Comparison of ENCODE assay signal across 16 cellular contexts in the genomic region with DNA sequence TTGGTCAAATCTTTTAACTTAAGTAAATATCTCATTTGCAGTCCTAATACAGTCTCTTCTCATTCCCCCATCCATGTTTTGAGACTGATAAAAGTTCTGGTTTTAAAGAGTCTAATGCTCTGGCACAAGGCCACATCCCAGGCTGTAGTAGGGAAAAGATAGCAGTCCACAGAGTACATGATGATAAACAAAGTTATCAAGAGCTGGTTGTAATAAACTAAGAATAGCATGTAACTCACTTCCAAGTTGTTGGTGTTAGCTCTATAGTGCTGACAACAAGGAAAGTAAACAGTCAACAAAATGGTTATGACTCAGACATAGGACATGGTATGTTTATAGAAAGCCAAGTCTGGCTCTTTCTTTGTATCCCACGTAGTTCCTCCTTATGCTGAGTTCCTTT. TPM values are rescaled to one million over a fixed set of nuclear protein-coding genes. Genes with fewer than 3 reads are reported as not detected.
DNase-seq lines count a peak whose midpoint lies in the region; ATAC-seq, FAIRE-seq and TF ChIP-seq lines count a peak whose summit lies in the region.
"Had no signal": no experiment of that assay in that cellular context is flagged by ENCODE, and none has a peak within 500 bp of the region (broad histone marks: within the 10 kb centered on the region; RNA-seq: fewer than 3 reads in every experiment).

No MANE protein-coding gene starts in this region.

- H3K79me2 ChIP-seq in endothelial cell of umbilical vein (ENCODE audit: control insufficient read depth, insufficient read depth, low read length): no peaks in the 10 kb centered on the region
- H3K79me2 ChIP-seq in mesendoderm (ENCODE audit: control insufficient read depth, insufficient read depth, low read length): no peaks in the 10 kb centered on the region

- no peak overlapping the region for H2BK120ac ChIP-seq in mesendoderm (ENCODE audit: low read depth, low read length)

- no peaks in the 10 kb centered on the region for H3K27me3 ChIP-seq in endothelial cell of umbilical vein (ENCODE audit: control insufficient read depth in 2 of 2, insufficient read depth in 2 of 2, low read length in 2 of 2)
- no peaks in the 10 kb centered on the region for H3K27me3 ChIP-seq in mesendoderm (ENCODE audit: insufficient read depth, low read length, poor library complexity)
- H3K27me3 ChIP-seq: thyroid gland had no signal

- no peak overlapping the region for H3K56ac ChIP-seq in mesendoderm (ENCODE audit: low read length)

- DNase-seq in A549 (ENCODE audit: low read depth in 1 of 2, low spot score in 1 of 2): peak in 1 of 2 experiments; percentile 52
- peak; percentile 70 for DNase-seq in NCI-H226
- peak; percentile 81 for DNase-seq in endothelial cell of umbilical vein (ENCODE audit: low read depth, low spot score)
- DNase-seq in left colon: no peak
- DNase-seq in mesendoderm: no peak
- DNase-seq in urothelium cell line (ENCODE audit: low spot score): no peak
- DNase-seq in activated naive CD4-positive, alpha-beta T cell treated with Interleukin-2 at 50 U/mL for 16 hours: no peak
- no peak for DNase-seq in activated naive CD4-positive, alpha-beta T cell treated with anti-CD3 and anti-CD28 coated beads, Interleukin-2, amount 10 ng/mL, durations not matched to agents 7 days and 5 days
- DNase-seq: activated CD4-positive, alpha-beta T cell treated with anti-CD3 and anti-CD28 coated beads, Interleukin-2, amount 10 ng/mL, durations not matched to agents 24 days and 14 days; activated effector memory CD4-positive, alpha-beta T cell treated with anti-CD3 and anti-CD28 coated beads, Interleukin-2, amount 50 U/mL, for 16 hours; DMS153; H7; NCI-H2029 treated with DMSO at 0.1 percent for 48 hours; thyroid gland had no signal

- TF ChIP-seq CTCF in A549 (IDR thresholded peaks at IDR 0.05) (no peak), endothelial cell of umbilical vein (IDR thresholded peaks at IDR 0.05; ENCODE audit: extremely low read depth in 1 of 2, insufficient read depth in 1 of 2, low read depth in 1 of 2, low read length in 2 of 2) (no peak)

- H3K23ac ChIP-seq in mesendoderm (ENCODE audit: low read length): no peak overlapping the region

- no peak for TF ChIP-seq POLR2A in A549 (IDR thresholded peaks at IDR 0.05; ENCODE audit: low read length)
- TF ChIP-seq POLR2A in endothelial cell of umbilical vein (IDR thresholded peaks at IDR 0.05; ENCODE audit: low read depth, low read length): no peak

- H4K20me1 ChIP-seq in endothelial cell of umbilical vein (replicated peaks; ENCODE audit: control insufficient read depth, extremely low read depth, insufficient read depth, low read length): no peaks in the 10 kb centered on the region

- no peaks in the 10 kb centered on the region for H3K9me3 Mint-ChIP-seq in activated naive CD4-positive, alpha-beta T cell treated with anti-CD3 and anti-CD28 coated beads, Interleukin-2, amount 10 ng/mL, durations not matched to agents 7 days and 5 days
- H3K9me3 Mint-ChIP-seq: activated CD4-positive, alpha-beta T cell treated with anti-CD3 and anti-CD28 coated beads, Interleukin-2, amount 10 ng/mL, durations not matched to agents 24 days and 14 days had no signal

- H3K4me3 ChIP-seq in A549 (no peak overlapping the region), endothelial cell of umbilical vein (replicated peaks in 1 of 3; ENCODE audit: insufficient read depth in 1 of 3, low read depth in 1 of 3, low read length in 3 of 3) (no peak overlapping the region), mesendoderm (ENCODE audit: low read length) (no peak overlapping the region)
- H3K4me3 ChIP-seq: GM12878, thyroid gland had no signal

- no peak for TF ChIP-seq RAD21 in A549 (conservative IDR thresholded peaks at IDR 0.05 in 1 of 2, IDR thresholded peaks at IDR 0.05 in 1 of 2)

- dilution Hi-C loops in endothelial cell of umbilical vein (cut with MboI; ENCODE audit: extremely low pct_ligation_motif_present, low sequenced_read_pairs): no loop called here

- no TSS peak for BruUV-seq in endothelial cell of umbilical vein (replicated peaks; lab: Mats Ljungman, UMichigan)

- no peak overlapping the region for H4K8ac ChIP-seq in mesendoderm (ENCODE audit: low read depth, low read length)

- no peak overlapping the region for H2BK5ac ChIP-seq in mesendoderm (ENCODE audit: low read length)

- H2BK15ac ChIP-seq in mesendoderm (replicated peaks; ENCODE audit: low read depth): no peak overlapping the region

- no peak for TF ChIP-seq EP300 in A549 (IDR thresholded peaks at IDR 0.05)

- no peak overlapping the region for H3K18ac ChIP-seq in mesendoderm (ENCODE audit: low read length)

- no peaks in the 10 kb centered on the region for H3K9me1 ChIP-seq in endothelial cell of umbilical vein (replicated peaks; ENCODE audit: control insufficient read depth, extremely low read depth, insufficient read depth, low read length)

- H3K4me1 ChIP-seq in A549 (peaks cover 20% of the 10 kb centered on the region), endothelial cell of umbilical vein (ENCODE audit: control insufficient read depth, extremely low read depth, insufficient read depth, low read length) (peaks cover 23% of the 10 kb centered on the region), mesendoderm (ENCODE audit: control insufficient read depth, low read depth, low read length) (no peaks in the 10 kb centered on the region)
- H3K4me1 ChIP-seq: thyroid gland had no signal

- ATAC-seq in A549 (peak; percentile 47 to 85; a peak in 4 of 6 replicates), left colon (peak; percentile 82)
- ATAC-seq: GM12878, sciatic nerve had no signal

- CTCF ChIA-PET in A549 (lab: Yijun Ruan, JAX) (no interaction called here), endothelial cell of umbilical vein (lab: Charles Lee) (interaction anchor here (1.2 kb wide), 1 partner anchor 22 kb away, joined by 4 read pairs; the partner anchor contains the start of gene AREG)
- CTCF ChIA-PET in activated naive CD4-positive, alpha-beta T cell treated with anti-CD3 and anti-CD28 coated beads, Interleukin-2, amount 10 ng/mL, durations not matched to agents 7 days and 5 days (lab: Charles Lee): no interaction called here

- intact Hi-C loops in endothelial cell of umbilical vein (cut with micrococcal nuclease) (loop anchor here (2.0 kb wide), 1 partner anchor 46 kb away; no protein-coding TSS in a partner anchor), left colon (cut with DNase I, micrococcal nuclease) (no loop called here)

- H3K27ac Mint-ChIP-seq in activated naive CD4-positive, alpha-beta T cell treated with anti-CD3 and anti-CD28 coated beads, Interleukin-2, amount 10 ng/mL, durations not matched to agents 7 days and 5 days: no peak overlapping the region
- H3K27ac Mint-ChIP-seq: activated CD4-positive, alpha-beta T cell treated with anti-CD3 and anti-CD28 coated beads, Interleukin-2, amount 10 ng/mL, durations not matched to agents 24 days and 14 days had no signal

- H3K27me3 Mint-ChIP-seq in activated naive CD4-positive, alpha-beta T cell treated with anti-CD3 and anti-CD28 coated beads, Interleukin-2, amount 10 ng/mL, durations not matched to agents 7 days and 5 days: peaks cover 4% of the 10 kb centered on the region

- no peak overlapping the region for H3K4ac ChIP-seq in mesendoderm (ENCODE audit: low read depth, low read length)

- no peaks in the 10 kb centered on the region for H3K79me1 ChIP-seq in mesendoderm (ENCODE audit: low read length)

- H2AFZ ChIP-seq in endothelial cell of umbilical vein (ENCODE audit: low read depth, low read length): no peak overlapping the region

- H3K9ac ChIP-seq in endothelial cell of umbilical vein (replicated peaks; ENCODE audit: extremely low read depth, insufficient read depth, low read length) (no peak overlapping the region), mesendoderm (ENCODE audit: low read length) (no peak overlapping the region)

- no peaks in the 10 kb centered on the region for H3K36me3 Mint-ChIP-seq in activated naive CD4-positive, alpha-beta T cell treated with anti-CD3 and anti-CD28 coated beads, Interleukin-2, amount 10 ng/mL, durations not matched to agents 7 days and 5 days

- no peak overlapping the region for H3K4me3 Mint-ChIP-seq in activated naive CD4-positive, alpha-beta T cell treated with anti-CD3 and anti-CD28 coated beads, Interleukin-2, amount 10 ng/mL, durations not matched to agents 7 days and 5 days
- H3K4me3 Mint-ChIP-seq: activated CD4-positive, alpha-beta T cell treated with anti-CD3 and anti-CD28 coated beads, Interleukin-2, amount 10 ng/mL, durations not matched to agents 24 days and 14 days had no signal

- H3K36me3 ChIP-seq in endothelial cell of umbilical vein (ENCODE audit: control insufficient read depth in 2 of 2, extremely low read depth in 1 of 2, insufficient read depth in 2 of 2, low read length in 2 of 2) (no peaks in the 10 kb centered on the region), mesendoderm (ENCODE audit: control insufficient read depth, insufficient read depth, low read length) (no peaks in the 10 kb centered on the region)
- H3K36me3 ChIP-seq: thyroid gland had no signal

- no peak overlapping the region for H3K27ac ChIP-seq in A549
- peak overlapping the region; percentile 28 for H3K27ac ChIP-seq in endothelial cell of umbilical vein (ENCODE audit: insufficient read depth, low read depth, low read length)
- no peak overlapping the region for H3K27ac ChIP-seq in mesendoderm (ENCODE audit: low read depth, low read length)
- H3K27ac ChIP-seq: thyroid gland had no signal

- H3K4me1 Mint-ChIP-seq in activated naive CD4-positive, alpha-beta T cell treated with anti-CD3 and anti-CD28 coated beads, Interleukin-2, amount 10 ng/mL, durations not matched to agents 7 days and 5 days: no peaks in the 10 kb centered on the region

- H3K9me3 ChIP-seq in A549: no peaks in the 10 kb centered on the region
- H3K9me3 ChIP-seq in endothelial cell of umbilical vein (replicated peaks; ENCODE audit: control insufficient read depth, insufficient read depth, low read length): no peaks in the 10 kb centered on the region
- H3K9me3 ChIP-seq: thyroid gland had no signal

- WGBS in A549 (ENCODE audit: missing lambda C conversion rate): 0% methylated on average over 1 of the region's 1 CpG
- no CpG with 5 or more reads among the region's 1 CpG for WGBS in mesendoderm (ENCODE audit: extremely low coverage, insufficient coverage, low lambda C conversion rate)

- no peak overlapping the region for H4K5ac ChIP-seq in mesendoderm (ENCODE audit: low read length)

- H2AK5ac ChIP-seq in mesendoderm (ENCODE audit: low read length): no peak overlapping the region

- POLR2A ChIA-PET in A549 (lab: Yijun Ruan, JAX) (no interaction called here), endothelial cell of umbilical vein (lab: Charles Lee) (no interaction called here)

- H3K4me2 ChIP-seq in A549: peak overlapping the region; percentile 12; the same call in 1 of the 3 replicates
- H3K4me2 ChIP-seq in endothelial cell of umbilical vein (ENCODE audit: insufficient read depth, low read length): peak overlapping the region; percentile 31
- no peak overlapping the region for H3K4me2 ChIP-seq in mesendoderm (ENCODE audit: low read length)

- FAIRE-seq in A549 (lab: Jason Lieb, UNC): no peak
- peak; percentile 63 for FAIRE-seq in endothelial cell of umbilical vein (lab: Jason Lieb, UNC)
- no peak for FAIRE-seq in urothelium cell line (lab: Jason Lieb, UNC)
- FAIRE-seq: GM12878 had no signal

RNA-seq across cellular contexts. Expression of gene AREG, which starts 21.8 kb away (rescaled TPM):
- polyA plus RNA-seq in A549 (2011; rRNA removed): 109 and 187 TPM in 2 replicates
- polyA plus RNA-seq in A549 (2012; cell fraction: cytosol; rRNA removed): 82.4 and 87.0 TPM in 2 replicates
- polyA plus RNA-seq in A549 (2012; cell fraction: nucleus; rRNA removed): 71.0 and 88.4 TPM in 2 replicates
- 46.3 to 58.9 TPM (median 52.2 TPM) in 3 replicates for polyA plus RNA-seq in A549 (2017; fragmentation: RNase III; extraction: RNeasy Plus Mini Kit Qiagen cat#74134 plus additional on column Dnase treatment)
- polyA minus RNA-seq in A549 (2011; rRNA and poly(A)+ RNA removed): 24.0 and 37.3 TPM in 2 replicates
- 0.46 and 0.55 TPM in 2 replicates for total RNA-seq in endothelial cell of umbilical vein
- polyA plus RNA-seq in endothelial cell of umbilical vein: 0.11 and 0.17 TPM in 2 replicates
- polyA plus RNA-seq in endothelial cell of umbilical vein (2011; cell fraction: cytosol; rRNA removed): 0.18 and 0.23 TPM in 2 replicates
- polyA plus RNA-seq in endothelial cell of umbilical vein (2011; cell fraction: nucleus; rRNA removed): 0.29 and 0.58 TPM in 2 replicates
- 0.13 and 0.27 TPM in 2 replicates for polyA plus RNA-seq in endothelial cell of umbilical vein (2012)
- polyA minus RNA-seq in endothelial cell of umbilical vein: 1.2 TPM in 1 of 2 replicates, not detected in the other
- 3.5 TPM for polyA minus RNA-seq in endothelial cell of umbilical vein (2011; cell fraction: cytosol; rRNA and poly(A)+ RNA removed)
- polyA minus RNA-seq in endothelial cell of umbilical vein (2011; cell fraction: nucleus; rRNA and poly(A)+ RNA removed): 0.48 TPM in 1 of 2 replicates, not detected in the other
- 10 to 100 TPM; 30.0 to 42.3 TPM for total RNA-seq in left colon
- polyA plus RNA-seq in mesendoderm (2013, experiment 1 of 2): 0.13 TPM
- polyA plus RNA-seq in mesendoderm (2013, experiment 2 of 2): 0.21 TPM
- total RNA-seq: GM12878, H7 had no signal

RNA-seq across cellular contexts. Expression of gene EREG, which starts 58.2 kb away (rescaled TPM):
- polyA plus RNA-seq in A549 (2011; rRNA removed) (71.1 and 102 TPM in 2 replicates), A549 (2017; fragmentation: RNase III; extraction: RNeasy Plus Mini Kit Qiagen cat#74134 plus additional on column Dnase treatment) (32.6 to 39.7 TPM (median 34.0 TPM) in 3 replicates), endothelial cell of umbilical vein (not detected in 2 replicates)
- polyA plus RNA-seq in A549 (2012; cell fraction: cytosol; rRNA removed): 21.8 and 27.3 TPM in 2 replicates
- 35.6 and 42.5 TPM in 2 replicates for polyA plus RNA-seq in A549 (2012; cell fraction: nucleus; rRNA removed)
- 51.5 and 64.8 TPM in 2 replicates for polyA minus RNA-seq in A549 (2011; rRNA and poly(A)+ RNA removed)
- total RNA-seq in endothelial cell of umbilical vein (not detected in 2 replicates), left colon (1 to 10 TPM; 5.0 to 6.4 TPM)
- not detected in 2 replicates for polyA plus RNA-seq in endothelial cell of umbilical vein (2011; cell fraction: cytosol; rRNA removed)
- 0.05 TPM in 1 of 2 replicates, not detected in the other for polyA plus RNA-seq in endothelial cell of umbilical vein (2011; cell fraction: nucleus; rRNA removed)
- 0.08 TPM in 1 of 2 replicates, not detected in the other for polyA plus RNA-seq in endothelial cell of umbilical vein (2012)
- polyA minus RNA-seq in endothelial cell of umbilical vein: 0.04 TPM in 1 of 2 replicates, not detected in the other
- not detected for polyA minus RNA-seq in endothelial cell of umbilical vein (2011; cell fraction: cytosol; rRNA and poly(A)+ RNA removed)
- polyA minus RNA-seq in endothelial cell of umbilical vein (2011; cell fraction: nucleus; rRNA and poly(A)+ RNA removed): not detected in 2 replicates
- 0.01 TPM for polyA plus RNA-seq in mesendoderm (2013, experiment 1 of 2)
- polyA plus RNA-seq in mesendoderm (2013, experiment 2 of 2): 0.04 TPM
- total RNA-seq: activated CD4-positive, alpha-beta T cell treated with anti-CD3 and anti-CD28 coated beads, Interleukin-2, amount 10 ng/mL, durations not matched to agents 24 days and 14 days; GM12878; H7 had no signal
- polyA plus RNA-seq: GM12878 had no signal

Comparison
In these comparisons a context has a peak if more than half of its experiments do, and no peak if none do; other contexts are left out.
1. DNase-seq: peak in NCI-H226 (single experiment) and endothelial cell of umbilical vein (single experiment); none in left colon (0 of 2), mesendoderm (single experiment), urothelium cell line (single experiment), activated naive CD4-positive, alpha-beta T cell treated with Interleukin-2 at 50 U/mL for 16 hours (single experiment) and activated naive CD4-positive, alpha-beta T cell treated with anti-CD3 and anti-CD28 coated beads, Interleukin-2, amount 10 ng/mL, durations not matched to agents 7 days and 5 days (single experiment).
2. RNA of gene AREG, which starts 21.8 kb away (total RNA-seq): 30.0 to 42.3 TPM in left colon; 0.46 to 0.55 TPM in endothelial cell of umbilical vein; every median in the first group is over 10 times any median in the second.